In genomic region chr17:147796-148740, GRCh38 we compare ENCODE assay signal across 22 cellular contexts. TPM values are rescaled to one million over a fixed set of nuclear protein-coding genes. Genes with fewer than 3 reads are reported as not detected.
DNase-seq lines count a peak whose midpoint lies in the region; ATAC-seq and TF ChIP-seq lines count a peak whose summit lies in the region.
"Had no signal": no experiment of that assay in that cellular context is flagged by ENCODE, and none has a peak within 500 bp of the region (broad histone marks: within the 10 kb centered on the region; RNA-seq: fewer than 3 reads in every experiment).

No MANE protein-coding gene starts in this region.

- H3K4me3 ChIP-seq in lower lobe of right lung, result no peak overlapping the region
- H3K4me3 ChIP-seq: ascending aorta, vagina had no signal

- H3K27ac ChIP-seq in lower lobe of right lung, result no peak overlapping the region
- H3K27ac ChIP-seq: ascending aorta, RWPE1, vagina had no signal

- H3K9me3 Mint-ChIP-seq in chondrocyte (ENCODE audit: low read depth), result no peaks in the 10 kb centered on the region
- H3K9me3 Mint-ChIP-seq in stimulated activated memory B cell treated with anti-CD40 and anti-IgM and Interleukin-4, amounts not matched to agents 10 μg/mL and 1 μg/mL and 100 μg/mL, for 72 hours, result no peaks in the 10 kb centered on the region
- H3K9me3 Mint-ChIP-seq: effector memory CD8-positive, alpha-beta T cell; immature natural killer cell; naive B cell had no signal

- ATAC-seq in T-helper 17 cell (no peak), lower lobe of right lung (no peak), GM21786 (IDR thresholded peaks at IDR 0.05; ENCODE audit: unreplicated experiment) (no peak)
- peak; percentile 2 for ATAC-seq in stimulated activated memory B cell treated with anti-CD40 and anti-IgM and Interleukin-4, amounts not matched to agents 10 μg/mL and 1 μg/mL and 100 μg/mL, for 72 hours
- ATAC-seq: effector memory CD8-positive, alpha-beta T cell had no signal

- no peaks in the 10 kb centered on the region for H3K4me1 ChIP-seq in lower lobe of right lung
- H3K4me1 ChIP-seq: ascending aorta, vagina had no signal

- H3K9me3 ChIP-seq in T-helper 17 cell (ENCODE audit: control insufficient read depth, low read length, poor library complexity, severe bottlenecking) (no peaks in the 10 kb centered on the region), lower lobe of right lung (no peaks in the 10 kb centered on the region)
- H3K9me3 ChIP-seq: ascending aorta, vagina had no signal

- H3K27me3 ChIP-seq in lower lobe of right lung (ENCODE audit: low read depth), result no peaks in the 10 kb centered on the region
- H3K27me3 ChIP-seq: ascending aorta, vagina had no signal

- peak overlapping the region; percentile 74 for H3K27ac Mint-ChIP-seq in T-helper 17 cell
- H3K27ac Mint-ChIP-seq in chondrocyte (ENCODE audit: unreplicated experiment), result no peak overlapping the region
- no peak overlapping the region for H3K27ac Mint-ChIP-seq in stimulated activated memory B cell treated with anti-CD40 and anti-IgM and Interleukin-4, amounts not matched to agents 10 μg/mL and 1 μg/mL and 100 μg/mL, for 72 hours
- H3K27ac Mint-ChIP-seq: effector memory CD8-positive, alpha-beta T cell; immature natural killer cell had no signal

- H3K4me3 Mint-ChIP-seq in T-helper 17 cell (no peak overlapping the region), chondrocyte (ENCODE audit: unreplicated experiment) (no peak overlapping the region)
- no peak overlapping the region for H3K4me3 Mint-ChIP-seq in stimulated activated memory B cell treated with anti-CD40 and anti-IgM and Interleukin-4, amounts not matched to agents 10 μg/mL and 1 μg/mL and 100 μg/mL, for 72 hours
- H3K4me3 Mint-ChIP-seq: effector memory CD8-positive, alpha-beta T cell; immature natural killer cell; naive B cell had no signal

- TF ChIP-seq CTCF in chondrocyte (IDR thresholded peaks at IDR 0.05) (no peak), lower lobe of right lung (IDR thresholded peaks at IDR 0.05) (no peak)

- no peaks in the 10 kb centered on the region for H3K36me3 ChIP-seq in lower lobe of right lung
- H3K36me3 ChIP-seq: ascending aorta, vagina had no signal

- H3K27me3 Mint-ChIP-seq in T-helper 17 cell, result peaks cover 10% of the 10 kb centered on the region
- H3K27me3 Mint-ChIP-seq in chondrocyte (ENCODE audit: low read depth), result peaks cover 2% of the 10 kb centered on the region
- peaks cover 9% of the 10 kb centered on the region for H3K27me3 Mint-ChIP-seq in stimulated activated memory B cell treated with anti-CD40 and anti-IgM and Interleukin-4, amounts not matched to agents 10 μg/mL and 1 μg/mL and 100 μg/mL, for 72 hours

- H3K36me3 Mint-ChIP-seq in T-helper 17 cell (ENCODE audit: low read depth) (no peaks in the 10 kb centered on the region), chondrocyte (ENCODE audit: low read depth) (no peaks in the 10 kb centered on the region)
- no peaks in the 10 kb centered on the region for H3K36me3 Mint-ChIP-seq in stimulated activated memory B cell treated with anti-CD40 and anti-IgM and Interleukin-4, amounts not matched to agents 10 μg/mL and 1 μg/mL and 100 μg/mL, for 72 hours
- H3K36me3 Mint-ChIP-seq: immature natural killer cell, naive B cell had no signal

- intact Hi-C loops in lower lobe of right lung (cut with DNase I), result no loop called here

- H3K4me1 Mint-ChIP-seq in T-helper 17 cell (no peaks in the 10 kb centered on the region), chondrocyte (ENCODE audit: low read depth) (peaks cover 2% of the 10 kb centered on the region)
- no peaks in the 10 kb centered on the region for H3K4me1 Mint-ChIP-seq in stimulated activated memory B cell treated with anti-CD40 and anti-IgM and Interleukin-4, amounts not matched to agents 10 μg/mL and 1 μg/mL and 100 μg/mL, for 72 hours

- DNase-seq in T-helper 17 cell (peak in 1 of 3 donors; percentile 4), chondrocyte (ENCODE audit: low spot score) (peak; percentile 60), lower lobe of right lung (peak; percentile 35), DMS53 (lab: John Stamatoyannopoulos, UW) (no peak), pons (ENCODE audit: low spot score) (no peak)
- DNase-seq: effector memory CD8-positive, alpha-beta T cell; EL; H7; immature natural killer cell; KG1; naive B cell; NCI-H2107; NCI-H510A treated with DMSO at 0.1 percent for 48 hours; stimulated activated naive CD4-positive, alpha-beta T cell treated with Interleukin-2 at 50 U/mL for 16 hours had no signal

RNA-seq across cellular contexts. Expression of gene SCGB1C2, which starts 10.7 kb away (rescaled TPM):
- total RNA-seq in T-helper 17 cell, result not detected
- total RNA-seq in chondrocyte, result not detected in 3 replicates
- not detected for total RNA-seq in lower lobe of right lung
- total RNA-seq: ascending aorta, cerebellum, fibroblast of lung, H7, lung microvascular endothelial cell, vagina had no signal

RNA-seq across cellular contexts. Expression of gene DOC2B, which starts 33.4 kb away (rescaled TPM):
- under 1 TPM; 0.18 to 0.40 TPM for total RNA-seq in T-helper 17 cell
- 0.31 to 0.64 TPM (median 0.32 TPM) in 3 replicates for total RNA-seq in chondrocyte
- 6.2 TPM for total RNA-seq in lower lobe of right lung
- total RNA-seq: fibroblast of lung had no signal

Comparison
In these comparisons a context has a peak if more than half of its experiments do, and no peak if none do; other contexts are left out.
1. DNase-seq: peak in chondrocyte (single experiment) and lower lobe of right lung (single experiment); none in DMS53 (single experiment) and pons (single experiment).